Comparison of ENCODE assay signal across 20 cellular contexts in the genomic region with DNA sequence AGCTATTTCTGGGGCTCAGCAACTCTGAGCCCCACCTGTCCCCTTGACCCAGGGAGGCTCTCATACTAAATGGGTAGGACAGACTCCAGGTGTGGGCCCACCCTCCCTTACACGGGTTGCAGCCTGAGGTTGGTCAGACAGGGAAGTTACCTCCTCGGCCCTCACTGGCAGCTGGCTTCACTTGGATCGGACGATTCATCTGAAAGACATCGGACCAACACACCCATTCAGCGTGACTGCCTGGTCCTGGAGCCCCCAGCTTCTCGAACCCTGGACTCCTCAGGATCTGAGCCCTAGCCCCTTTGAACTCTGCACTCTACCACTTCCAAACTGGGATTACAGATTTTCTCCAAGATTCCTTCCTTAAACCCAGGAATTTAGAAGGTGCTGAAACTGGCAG. TPM values are rescaled to one million over a fixed set of nuclear protein-coding genes. Genes with fewer than 3 reads are reported as not detected.
"Had no signal": no experiment of that assay in that cellular context is flagged by ENCODE, and none has a peak within 500 bp of the region (broad histone marks: within the 10 kb centered on the region; RNA-seq: fewer than 3 reads in every experiment).

No MANE protein-coding gene starts in this region.

- H3K27me3 ChIP-seq: colonic mucosa, gastrocnemius medialis, heart right ventricle, right lobe of liver, testis, tibial nerve, upper lobe of right lung, vagina had no signal

- H3K4me3 Mint-ChIP-seq: mesothelial cell of epicardium; nephron; stimulated activated naive B cell treated with anti-CD40 and anti-IgM and Interleukin-4, amounts not matched to agents 10 μg/mL and 1 μg/mL and 100 μg/mL, for 72 hours; stimulated activated naive CD8-positive, alpha-beta T cell treated with anti-CD3 and anti-CD28 coated beads, Interleukin-15, amount 100 ng/mL, for 72 hours had no signal

- H3K9me3 Mint-ChIP-seq: mesothelial cell of epicardium; nephron; stimulated activated naive B cell treated with anti-CD40 and anti-IgM and Interleukin-4, amounts not matched to agents 10 μg/mL and 1 μg/mL and 100 μg/mL, for 72 hours; stimulated activated naive CD8-positive, alpha-beta T cell treated with anti-CD3 and anti-CD28 coated beads, Interleukin-15, amount 100 ng/mL, for 72 hours had no signal

- H3K27me3 Mint-ChIP-seq: stimulated activated naive B cell treated with anti-CD40 and anti-IgM and Interleukin-4, amounts not matched to agents 10 μg/mL and 1 μg/mL and 100 μg/mL, for 72 hours; stimulated activated naive CD8-positive, alpha-beta T cell treated with anti-CD3 and anti-CD28 coated beads, Interleukin-15, amount 100 ng/mL, for 72 hours had no signal

- H3K36me3 ChIP-seq: colonic mucosa, gastrocnemius medialis, right lobe of liver, upper lobe of right lung, vagina had no signal

- H3K36me3 Mint-ChIP-seq: mesothelial cell of epicardium had no signal

- H3K9me3 ChIP-seq: colonic mucosa, gastrocnemius medialis, heart right ventricle, psoas muscle, right lobe of liver, testis, tibial nerve, upper lobe of right lung, vagina had no signal

- H3K27ac Mint-ChIP-seq: mesothelial cell of epicardium; nephron; stimulated activated naive B cell treated with anti-CD40 and anti-IgM and Interleukin-4, amounts not matched to agents 10 μg/mL and 1 μg/mL and 100 μg/mL, for 72 hours; stimulated activated naive CD8-positive, alpha-beta T cell treated with anti-CD3 and anti-CD28 coated beads, Interleukin-15, amount 100 ng/mL, for 72 hours had no signal

- H3K4me3 ChIP-seq: colonic mucosa, gastrocnemius medialis, heart right ventricle, psoas muscle, right lobe of liver, skin epidermis, testis, tibial nerve, upper lobe of right lung, vagina had no signal

- ATAC-seq: gastrocnemius medialis; heart right ventricle; left lobe of liver; psoas muscle; right lobe of liver; stimulated activated naive B cell treated with anti-CD40 and anti-IgM and Interleukin-4, amounts not matched to agents 10 μg/mL and 1 μg/mL and 100 μg/mL, for 72 hours; stimulated activated naive CD8-positive, alpha-beta T cell treated with anti-CD3 and anti-CD28 coated beads, Interleukin-15, amount 100 ng/mL, for 72 hours; upper lobe of right lung had no signal

- H3K4me1 Mint-ChIP-seq: mesothelial cell of epicardium, nephron had no signal

- H3K4me1 ChIP-seq: colonic mucosa, gastrocnemius medialis, heart right ventricle, psoas muscle, right lobe of liver, testis, tibial nerve, upper lobe of right lung, vagina had no signal

- H3K27ac ChIP-seq: colonic mucosa, gastrocnemius medialis, heart right ventricle, psoas muscle, right lobe of liver, skin epidermis, testis, upper lobe of right lung, vagina had no signal

- DNase-seq: colonic mucosa; effector CD4-positive, alpha-beta T cell; gastrocnemius medialis; heart right ventricle; psoas muscle; retina; stimulated activated CD4-positive, alpha-beta T cell treated with anti-CD3 and anti-CD28 coated beads, Interleukin-2, amount 100 ng/mL, for 24 hours; stimulated activated CD4-positive, alpha-beta T cell treated with anti-CD3 and anti-CD28 coated beads, Interleukin-4, amount 100 ng/mL, for 4 hours; stimulated activated naive B cell treated with anti-CD40 and anti-IgM and Interleukin-4, amounts not matched to agents 10 μg/mL and 1 μg/mL and 100 μg/mL, for 72 hours; stimulated activated naive CD8-positive, alpha-beta T cell treated with anti-CD3 and anti-CD28 coated beads, Interleukin-15, amount 100 ng/mL, for 72 hours; testis; upper lobe of right lung had no signal

RNA-seq across cellular contexts. Expression of a gene that starts 15.4 kb away (rescaled TPM):
- total RNA-seq: dermis microvascular lymphatic vessel endothelial cell had no signal
